2 cellular contexts compared by ENCODE assay signal in genomic region chr1:11188381-11188780, GRCh38.
A peak's percentile ranks its signal among the peaks of the same experiment; 100 is the strongest.
TF ChIP-seq lines count a peak whose summit lies in the region.

No MANE protein-coding gene starts in this region.

TF ChIP-seq in HepG2, 621 proteins besides CTCF, POLR2A, EP300 and RAD21:
- TF ChIP-seq ZNF33B (CRISPR knock-in tag; IDR thresholded peaks at IDR 0.05), result no peak
- TF ChIP-seq RFX5 (IDR thresholded peaks at IDR 0.05; ENCODE audit: low read depth, low read length), result peak; percentile 86
- TF ChIP-seq, protein P1, sequence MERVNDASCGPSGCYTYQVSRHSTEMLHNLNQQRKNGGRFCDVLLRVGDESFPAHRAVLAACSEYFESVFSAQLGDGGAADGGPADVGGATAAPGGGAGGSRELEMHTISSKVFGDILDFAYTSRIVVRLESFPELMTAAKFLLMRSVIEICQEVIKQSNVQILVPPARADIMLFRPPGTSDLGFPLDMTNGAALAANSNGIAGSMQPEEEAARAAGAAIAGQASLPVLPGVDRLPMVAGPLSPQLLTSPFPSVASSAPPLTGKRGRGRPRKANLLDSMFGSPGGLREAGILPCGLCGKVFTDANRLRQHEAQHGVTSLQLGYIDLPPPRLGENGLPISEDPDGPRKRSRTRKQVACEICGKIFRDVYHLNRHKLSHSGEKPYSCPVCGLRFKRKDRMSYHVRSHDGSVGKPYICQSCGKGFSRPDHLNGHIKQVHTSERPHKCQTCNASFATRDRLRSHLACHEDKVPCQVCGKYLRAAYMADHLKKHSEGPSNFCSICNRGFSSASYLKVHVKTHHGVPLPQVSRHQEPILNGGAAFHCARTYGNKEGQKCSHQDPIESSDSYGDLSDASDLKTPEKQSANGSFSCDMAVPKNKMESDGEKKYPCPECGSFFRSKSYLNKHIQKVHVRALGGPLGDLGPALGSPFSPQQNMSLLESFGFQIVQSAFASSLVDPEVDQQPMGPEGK (CRISPR knock-in tag; IDR thresholded peaks at IDR 0.05), result no peak
- no peak for TF ChIP-seq ZMYM4 (CRISPR knock-in tag; IDR thresholded peaks at IDR 0.05)
- TF ChIP-seq PHF5A (CRISPR knock-in tag; IDR thresholded peaks at IDR 0.05; ENCODE audit: low read depth, unreplicated experiment), result no peak

TF ChIP-seq in GM12891, 5 proteins besides CTCF, POLR2A, EP300 and RAD21:
- no peak for TF ChIP-seq POLR2AphosphoS5 (IDR thresholded peaks at IDR 0.05; ENCODE audit: low read depth, low read length)
- TF ChIP-seq POU2F2 (IDR thresholded peaks at IDR 0.05; ENCODE audit: low read depth, low read length), result no peak
- no peak for TF ChIP-seq SPI1 (IDR thresholded peaks at IDR 0.05; ENCODE audit: low read depth, low read length)
- no peak for TF ChIP-seq PAX5 (IDR thresholded peaks at IDR 0.05; ENCODE audit: insufficient read depth, low read length, severe bottlenecking)
- no peak for TF ChIP-seq TAF1 (IDR thresholded peaks at IDR 0.05; ENCODE audit: low read depth, low read length)
